9 cellular contexts compared by ENCODE assay signal in the genomic region with DNA sequence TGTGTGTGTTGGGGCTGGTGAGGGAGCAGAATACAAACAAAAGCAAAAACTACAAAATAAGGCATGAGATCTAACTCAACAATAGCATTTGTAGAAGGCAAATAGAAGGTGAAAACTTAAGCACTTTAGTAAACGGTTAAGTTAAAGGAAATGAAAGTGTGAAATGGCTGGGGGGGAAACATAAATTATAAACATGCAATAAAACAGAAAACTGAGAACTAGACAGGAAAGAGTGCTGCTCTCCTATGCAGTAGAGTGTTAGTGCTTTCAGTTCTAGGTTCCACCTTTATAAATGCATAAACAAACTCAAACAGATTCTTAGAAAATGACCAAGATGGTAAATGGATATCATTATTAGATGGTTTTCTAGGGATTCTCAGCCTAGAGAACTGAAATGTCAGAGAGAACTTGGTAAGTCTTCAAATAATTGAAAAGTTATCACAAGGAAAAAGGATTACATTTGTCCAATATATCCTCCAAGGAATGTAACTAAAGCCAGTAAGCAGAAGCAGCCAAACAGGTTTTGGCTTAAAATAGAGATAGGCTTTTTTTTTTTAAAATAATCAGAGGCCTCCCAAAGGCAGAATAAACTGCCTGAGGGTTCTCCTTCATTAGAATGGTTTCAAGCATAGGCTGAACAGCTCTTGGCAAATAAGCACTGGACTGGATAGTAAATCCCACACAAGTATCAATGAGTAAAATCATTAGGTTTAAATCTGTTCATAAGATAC. TPM values are rescaled to one million over a fixed set of nuclear protein-coding genes. Genes with fewer than 3 reads are reported as not detected.
DNase-seq lines count a peak whose midpoint lies in the region; ATAC-seq and TF ChIP-seq lines count a peak whose summit lies in the region.
"Had no signal": no experiment of that assay in that cellular context is flagged by ENCODE, and none has a peak within 500 bp of the region (broad histone marks: within the 10 kb centered on the region; RNA-seq: fewer than 3 reads in every experiment).

No MANE protein-coding gene starts in this region.

- H3K27ac ChIP-seq in CD8-positive, alpha-beta memory T cell (ENCODE audit: low read depth, low read length): no peak overlapping the region
- H3K27ac ChIP-seq: VCaP had no signal

- CTCF ChIA-PET in CD8-positive, alpha-beta memory T cell (lab: Charles Lee): interaction anchor here (2.6 kb wide), 1 partner anchor 9 kb away, joined by 13 read pairs; no protein-coding TSS in a partner anchor

- no peaks in the 10 kb centered on the region for H3K27me3 ChIP-seq in CD8-positive, alpha-beta memory T cell (ENCODE audit: insufficient read depth, low read length, poor library complexity, severe bottlenecking)
- no peaks in the 10 kb centered on the region for H3K27me3 ChIP-seq in BE2C

- DNase-seq in CD8-positive, alpha-beta memory T cell: no peak
- DNase-seq in activated T-helper 1 cell treated with anti-CD3 and anti-CD28 coated beads, Interleukin-12 subunit alpha, Interleukin-12 subunit beta, Interleukin-2, Interleukin-4 antibody, amounts not matched to agents 30 ng/mL and 10 ng/mL and 1 ng/mL, durations not matched to agents 14 hours and 24 hours and 36 hours (ENCODE audit: low spot score): no peak
- DNase-seq in BE2C (no peak), dedifferentiated amniotic fluid mesenchymal stem cell (ENCODE audit: extremely low spot score) (no peak), amygdala (lab: John Stamatoyannopoulos, UW) (no peak), cerebellar nuclear complex (lab: John Stamatoyannopoulos, UW) (no peak)

- no peak for TF ChIP-seq CTCF in BE2C (IDR thresholded peaks at IDR 0.05; ENCODE audit: low read depth, low read length)

- H3K4me1 ChIP-seq in CD8-positive, alpha-beta memory T cell (ENCODE audit: insufficient read depth, low read length): peaks cover 36% of the 10 kb centered on the region
- H3K4me1 ChIP-seq in BE2C: peaks cover 9% of the 10 kb centered on the region

- peak overlapping the region; percentile 35 to 70 (median 65) for H3K4me3 Mint-ChIP-seq in CD8-positive, alpha-beta memory T cell
- peak overlapping the region; percentile 63 for H3K4me3 Mint-ChIP-seq in activated T-helper 1 cell treated with anti-CD3 and anti-CD28 coated beads, Interleukin-12 subunit alpha, Interleukin-12 subunit beta, Interleukin-2, Interleukin-4 antibody, amounts not matched to agents 30 ng/mL and 10 ng/mL and 1 ng/mL, durations not matched to agents 14 hours and 24 hours and 36 hours

- H3K27ac Mint-ChIP-seq in CD8-positive, alpha-beta memory T cell: peak overlapping the region; percentile 10 to 96 (median 62)
- peak overlapping the region; percentile 47 for H3K27ac Mint-ChIP-seq in activated T-helper 1 cell treated with anti-CD3 and anti-CD28 coated beads, Interleukin-12 subunit alpha, Interleukin-12 subunit beta, Interleukin-2, Interleukin-4 antibody, amounts not matched to agents 30 ng/mL and 10 ng/mL and 1 ng/mL, durations not matched to agents 14 hours and 24 hours and 36 hours

- peaks cover 67 to 87% (median 82%) of the 10 kb centered on the region in 3 donors for H3K4me1 Mint-ChIP-seq in CD8-positive, alpha-beta memory T cell
- peaks cover 62% of the 10 kb centered on the region for H3K4me1 Mint-ChIP-seq in activated T-helper 1 cell treated with anti-CD3 and anti-CD28 coated beads, Interleukin-12 subunit alpha, Interleukin-12 subunit beta, Interleukin-2, Interleukin-4 antibody, amounts not matched to agents 30 ng/mL and 10 ng/mL and 1 ng/mL, durations not matched to agents 14 hours and 24 hours and 36 hours (ENCODE audit: low read depth)

- intact Hi-C loops in activated T-helper 1 cell treated with anti-CD3 and anti-CD28 coated beads, Interleukin-12 subunit alpha, Interleukin-12 subunit beta, Interleukin-2, Interleukin-4 antibody, amounts not matched to agents 30 ng/mL and 10 ng/mL and 1 ng/mL, durations not matched to agents 14 hours and 24 hours and 36 hours (cut with micrococcal nuclease): loop anchor here (2.0 kb wide), 1 partner anchor 62 kb away; no protein-coding TSS in a partner anchor

- no peaks in the 10 kb centered on the region for H3K9me3 ChIP-seq in CD8-positive, alpha-beta memory T cell (ENCODE audit: low read length)
- H3K9me3 ChIP-seq in BE2C: no peaks in the 10 kb centered on the region

- ATAC-seq in GM19452 (IDR thresholded peaks at IDR 0.05; ENCODE audit: unreplicated experiment): peak; percentile 46
- ATAC-seq in HG03342 (IDR thresholded peaks at IDR 0.05; ENCODE audit: unreplicated experiment): peak; percentile 31

- H3K27me3 Mint-ChIP-seq in CD8-positive, alpha-beta memory T cell: no peaks in the 10 kb centered on the region
- H3K27me3 Mint-ChIP-seq in activated T-helper 1 cell treated with anti-CD3 and anti-CD28 coated beads, Interleukin-12 subunit alpha, Interleukin-12 subunit beta, Interleukin-2, Interleukin-4 antibody, amounts not matched to agents 30 ng/mL and 10 ng/mL and 1 ng/mL, durations not matched to agents 14 hours and 24 hours and 36 hours (ENCODE audit: insufficient read depth): no peaks in the 10 kb centered on the region

- H3K4me3 ChIP-seq in CD8-positive, alpha-beta memory T cell (ENCODE audit: low read length): no peak overlapping the region
- no peak overlapping the region for H3K4me3 ChIP-seq in BE2C (ENCODE audit: low read depth, low read length)

- H3K36me3 Mint-ChIP-seq in CD8-positive, alpha-beta memory T cell: peaks cover 0 to 23% (median 3%) of the 10 kb centered on the region in 3 donors
- peaks cover 29% of the 10 kb centered on the region for H3K36me3 Mint-ChIP-seq in activated T-helper 1 cell treated with anti-CD3 and anti-CD28 coated beads, Interleukin-12 subunit alpha, Interleukin-12 subunit beta, Interleukin-2, Interleukin-4 antibody, amounts not matched to agents 30 ng/mL and 10 ng/mL and 1 ng/mL, durations not matched to agents 14 hours and 24 hours and 36 hours (ENCODE audit: low read depth)

- no peaks in the 10 kb centered on the region for H3K9me3 Mint-ChIP-seq in CD8-positive, alpha-beta memory T cell
- no peaks in the 10 kb centered on the region for H3K9me3 Mint-ChIP-seq in activated T-helper 1 cell treated with anti-CD3 and anti-CD28 coated beads, Interleukin-12 subunit alpha, Interleukin-12 subunit beta, Interleukin-2, Interleukin-4 antibody, amounts not matched to agents 30 ng/mL and 10 ng/mL and 1 ng/mL, durations not matched to agents 14 hours and 24 hours and 36 hours

- H3K36me3 ChIP-seq in CD8-positive, alpha-beta memory T cell (ENCODE audit: insufficient read depth, low read length): peaks cover 4% of the 10 kb centered on the region
- H3K36me3 ChIP-seq in BE2C: peaks cover 12% of the 10 kb centered on the region

- POLR2A ChIA-PET in CD8-positive, alpha-beta memory T cell (lab: Charles Lee): no interaction called here

RNA-seq across cellular contexts. Expression of gene RBM26, which starts 23.3 kb away (rescaled TPM):
- 10 to 100 TPM; 59.4 to 61.7 TPM for total RNA-seq in CD8-positive, alpha-beta memory T cell
- polyA plus RNA-seq in CD8-positive, alpha-beta memory T cell: 15.8 TPM
- 99.3 and 107 TPM in 2 replicates for total RNA-seq in activated T-helper 1 cell treated with anti-CD3 and anti-CD28 coated beads, Interleukin-12 subunit alpha, Interleukin-12 subunit beta, Interleukin-2, Interleukin-4 antibody, amounts not matched to agents 30 ng/mL and 10 ng/mL and 1 ng/mL, durations not matched to agents 14 hours and 24 hours and 36 hours
- 41.6 TPM for polyA plus RNA-seq in BE2C (2012; ENCODE audit: insufficient read depth, insufficient read length, low read depth)
